In the genomic region with DNA sequence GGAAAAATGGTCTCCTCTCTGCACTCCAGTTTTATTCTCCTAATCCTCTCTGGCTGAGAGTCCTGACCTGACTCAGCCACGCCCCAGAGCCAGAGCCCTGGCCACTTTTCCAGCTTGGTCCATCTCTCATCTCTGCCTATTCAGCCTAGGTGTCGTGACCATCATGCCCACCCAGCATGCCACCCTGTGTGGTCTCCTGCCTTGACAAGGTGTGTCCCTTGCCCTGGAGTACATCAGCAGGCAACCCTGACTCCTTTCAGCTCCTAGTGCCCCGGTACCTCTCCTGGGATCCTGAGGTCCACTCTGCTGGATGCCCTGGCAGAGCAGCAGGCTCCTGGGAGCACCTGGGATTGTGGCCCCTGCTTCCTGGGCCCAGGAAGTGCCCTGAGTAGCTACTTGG, we compare ENCODE assay signal across 21 cellular contexts.
"Had no signal": no experiment of that assay in that cellular context is flagged by ENCODE, and none has a peak within 500 bp of the region (broad histone marks: within the 10 kb centered on the region; RNA-seq: fewer than 3 reads in every experiment).

No MANE protein-coding gene starts in this region.

- H3K9me3 ChIP-seq: esophagus muscularis mucosa, gastrocnemius medialis, heart right ventricle, pancreas, thyroid gland, upper lobe of left lung, uterus had no signal

- ATAC-seq: gastrocnemius medialis; heart right ventricle; natural killer cell treated with Interleukin-12 subunit alpha and Interleukin-12 subunit beta and Interleukin-15 and Interleukin-18, amount 100 ng/mL, for 72 hours; pancreas; right cardiac atrium had no signal

- DNase-seq: cortex of kidney; dorsolateral prefrontal cortex; effector CD8-positive, alpha-beta T cell; gastrocnemius medialis; heart right ventricle; hypothalamus; kidney glomerular epithelial cell; midbrain; nucleus accumbens; pancreas; right cardiac atrium; stimulated activated CD4-positive, alpha-beta T cell treated with anti-CD3 and anti-CD28 coated beads, Interleukin-2, amount 100 ng/mL, for 48 hours; stimulated activated naive CD4-positive, alpha-beta T cell treated with Interleukin-2 at 50 U/mL for 16 hours; thyroid gland; upper lobe of left lung; uterus had no signal

- H3K27ac ChIP-seq: epithelial cell of prostate, esophagus muscularis mucosa, gastrocnemius medialis, heart right ventricle, pancreas, thyroid gland, uterus had no signal

- H3K36me3 ChIP-seq: esophagus muscularis mucosa, gastrocnemius medialis, heart right ventricle, pancreas, thyroid gland, upper lobe of left lung, uterus had no signal

- H3K9me3 Mint-ChIP-seq: natural killer cell treated with Interleukin-12 subunit alpha and Interleukin-12 subunit beta and Interleukin-15 and Interleukin-18, amount 100 ng/mL, for 72 hours had no signal

- H3K4me1 ChIP-seq: uterus had no signal

- H3K27ac Mint-ChIP-seq: progenitor cell of endocrine pancreas had no signal

- H3K36me3 Mint-ChIP-seq: natural killer cell treated with Interleukin-12 subunit alpha and Interleukin-12 subunit beta and Interleukin-15 and Interleukin-18, amount 100 ng/mL, for 72 hours had no signal

- H3K27me3 ChIP-seq: dorsolateral prefrontal cortex, esophagus muscularis mucosa, gastrocnemius medialis, heart right ventricle, pancreas, thyroid gland, upper lobe of left lung, uterus had no signal

- H3K4me3 ChIP-seq: dorsolateral prefrontal cortex, esophagus muscularis mucosa, gastrocnemius medialis, heart right ventricle, pancreas, smooth muscle cell, thyroid gland, upper lobe of left lung, uterus had no signal

- H3K4me2 ChIP-seq: smooth muscle cell had no signal

- H3K4me3 Mint-ChIP-seq: natural killer cell treated with Interleukin-12 subunit alpha and Interleukin-12 subunit beta and Interleukin-15 and Interleukin-18, amount 100 ng/mL, for 72 hours had no signal
